ENCODE assay signal across 11 cellular contexts in the genomic region with DNA sequence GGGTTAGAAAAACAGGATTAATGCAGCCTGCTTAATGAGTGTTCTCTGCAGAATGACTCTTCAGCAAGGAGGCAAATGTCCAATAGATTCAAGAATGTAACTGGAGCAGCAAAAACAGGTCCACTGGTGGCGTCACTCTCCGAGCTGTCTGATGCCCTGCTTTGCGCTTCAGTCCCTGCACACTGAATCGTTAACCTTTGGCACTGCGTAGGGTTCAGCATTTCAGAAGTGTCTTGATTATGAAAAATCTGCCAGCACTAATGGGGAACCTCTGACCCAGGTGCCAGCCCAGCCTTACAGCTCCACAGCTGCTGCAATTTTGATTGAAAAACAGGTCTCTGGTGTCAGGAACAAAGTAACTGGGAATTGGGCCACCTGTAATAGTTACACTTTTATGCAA.
"Had no signal": no experiment of that assay in that cellular context is flagged by ENCODE, and none has a peak within 500 bp of the region (broad histone marks: within the 10 kb centered on the region; RNA-seq: fewer than 3 reads in every experiment).

No MANE protein-coding gene starts in this region.

- H3K9me3 ChIP-seq: pancreas had no signal

- H3K4me3 ChIP-seq: dorsolateral prefrontal cortex, pancreas, tibial nerve had no signal

- H3K27me3 ChIP-seq: pancreas, tibial nerve had no signal

- H3K27ac Mint-ChIP-seq: activated CD4-positive, alpha-beta memory T cell treated with anti-CD3 and anti-CD28 coated beads, Interleukin-2, amount 10 ng/mL, durations not matched to agents 7 days and 5 days; activated T-cell treated with anti-CD3 and anti-CD28 coated beads, Interleukin-2, amount 50 U/mL, for 24 hours; WTC11 had no signal

- H3K4me1 ChIP-seq: pancreas had no signal

- H3K27me3 Mint-ChIP-seq: activated CD4-positive, alpha-beta memory T cell treated with anti-CD3 and anti-CD28 coated beads, Interleukin-2, amount 10 ng/mL, durations not matched to agents 7 days and 5 days; activated T-cell treated with anti-CD3 and anti-CD28 coated beads, Interleukin-2, amount 50 U/mL, for 24 hours had no signal

- H3K36me3 ChIP-seq: pancreas, tibial nerve had no signal

- H3K4me3 Mint-ChIP-seq: activated CD4-positive, alpha-beta memory T cell treated with anti-CD3 and anti-CD28 coated beads, Interleukin-2, amount 10 ng/mL, durations not matched to agents 7 days and 5 days; activated T-cell treated with anti-CD3 and anti-CD28 coated beads, Interleukin-2, amount 50 U/mL, for 24 hours; WTC11 had no signal

- ATAC-seq: esophagus mucosa, WTC11 had no signal

- H3K27ac ChIP-seq: dorsolateral prefrontal cortex, pancreas, tibial nerve had no signal

- DNase-seq: activated CD4-positive, alpha-beta memory T cell treated with anti-CD3 and anti-CD28 coated beads, Interleukin-2, amount 10 ng/mL, durations not matched to agents 7 days and 5 days; activated CD4-positive, alpha-beta T cell treated with anti-CD3 and anti-CD28 coated beads for 4 hours; activated naive CD4-positive, alpha-beta T cell treated with anti-CD3 and anti-CD28 coated beads, Interleukin-2, amount 50 U/mL, for 16 hours; activated T-cell treated with anti-CD3 and anti-CD28 coated beads, Interleukin-2, amount 50 U/mL, for 24 hours; dorsolateral prefrontal cortex; pancreas; stimulated activated CD4-positive, alpha-beta T cell treated with anti-CD3 and anti-CD28 coated beads, Interleukin-4, amount 100 ng/mL, for 24 hours; stimulated activated naive CD4-positive, alpha-beta T cell had no signal

- H3K9me3 Mint-ChIP-seq: activated T-cell treated with anti-CD3 and anti-CD28 coated beads, Interleukin-2, amount 50 U/mL, for 24 hours had no signal

- H3K4me1 Mint-ChIP-seq: activated CD4-positive, alpha-beta memory T cell treated with anti-CD3 and anti-CD28 coated beads, Interleukin-2, amount 10 ng/mL, durations not matched to agents 7 days and 5 days had no signal
